In the genomic region with DNA sequence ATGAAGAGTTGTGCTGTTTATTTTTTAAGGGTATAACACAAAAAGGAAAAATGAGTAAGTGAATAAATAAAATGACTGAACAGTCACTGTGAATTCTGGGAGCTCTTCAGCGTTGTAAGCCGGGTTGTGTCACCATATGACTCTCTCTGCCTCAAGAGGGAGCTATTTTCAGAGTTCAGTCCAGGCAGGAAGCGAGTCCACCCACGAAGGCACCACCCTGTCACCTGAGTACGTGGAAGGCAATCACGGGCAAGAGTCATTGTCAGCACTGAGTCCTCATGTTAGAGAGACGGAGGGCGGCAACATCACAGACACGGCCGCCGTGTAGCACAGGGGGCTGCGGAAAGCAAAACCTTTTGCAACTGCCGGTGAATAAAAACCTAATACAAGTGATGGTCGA, we compare ENCODE assay signal across 8 cellular contexts.
DNase-seq lines count a peak whose midpoint lies in the region; ATAC-seq and TF ChIP-seq lines count a peak whose summit lies in the region.

No MANE protein-coding gene starts in this region.

- H3K27me3 ChIP-seq in Panc1 (ENCODE audit: control insufficient read depth, insufficient read depth, low read length): no peaks in the 10 kb centered on the region
- H3K27me3 ChIP-seq in mammary epithelial cell (ENCODE audit: insufficient read depth, low read length): no peaks in the 10 kb centered on the region
- H3K27me3 ChIP-seq in tibial artery: no peaks in the 10 kb centered on the region

- no peak overlapping the region for H3K4me2 ChIP-seq in mammary epithelial cell (ENCODE audit: insufficient read depth, low read depth, low read length)

- dilution Hi-C loops in mammary epithelial cell (cut with HindIII; ENCODE audit: low sequenced_read_pairs): no loop called here

- H3K27ac ChIP-seq in Panc1 (ENCODE audit: low read length): no peak overlapping the region
- no peak overlapping the region for H3K27ac ChIP-seq in mammary epithelial cell (ENCODE audit: insufficient read depth, low read depth, low read length)
- no peak overlapping the region for H3K27ac ChIP-seq in tibial artery

- in situ Hi-C loops in Panc1 (cut with HindIII; ENCODE audit: low pct_unique_long_range_greater_than_20kb, low sequenced_read_pairs): no loop called here
- in situ Hi-C loops in mammary epithelial cell (cut with MboI; ENCODE audit: low sequenced_read_pairs in 2 of 2): no loop called here

- no TSS peak for BruUV-seq in Panc1 (replicated peaks; lab: Mats Ljungman, UMichigan)
- BruUV-seq in mammary epithelial cell (replicated peaks; lab: Mats Ljungman, UMichigan): no TSS peak

- H3K4me3 ChIP-seq in Panc1 (ENCODE audit: low read depth in 2 of 2, low read length in 2 of 2) (no peak overlapping the region), mammary epithelial cell (replicated peaks in 1 of 3; ENCODE audit: insufficient read depth in 1 of 3, low read depth in 2 of 3, low read length in 3 of 3) (no peak overlapping the region), tibial artery (no peak overlapping the region)

- no peaks in the 10 kb centered on the region for H4K20me1 ChIP-seq in mammary epithelial cell (ENCODE audit: insufficient read depth, low read length)

- H2AFZ ChIP-seq in mammary epithelial cell (ENCODE audit: low read depth, low read length): no peak overlapping the region

- H3K9me3 ChIP-seq in Panc1 (ENCODE audit: control insufficient read depth, insufficient read depth, low read depth, low read length): no peaks in the 10 kb centered on the region
- H3K9me3 ChIP-seq in mammary epithelial cell (replicated peaks; ENCODE audit: insufficient read depth, low read length): no peaks in the 10 kb centered on the region
- no peaks in the 10 kb centered on the region for H3K9me3 ChIP-seq in tibial artery

- no peaks in the 10 kb centered on the region for H3K4me1 ChIP-seq in Panc1 (ENCODE audit: control insufficient read depth, insufficient read depth, low read length)
- H3K4me1 ChIP-seq in mammary epithelial cell (ENCODE audit: insufficient read depth, low read length): no peaks in the 10 kb centered on the region
- no peaks in the 10 kb centered on the region for H3K4me1 ChIP-seq in tibial artery

- H3K79me2 ChIP-seq in mammary epithelial cell (ENCODE audit: insufficient read depth, low read length): no peaks in the 10 kb centered on the region

- no peak overlapping the region for H3K9ac ChIP-seq in mammary epithelial cell (ENCODE audit: insufficient read depth, low read length)

- whole genome bisulfite sequencing in mammary epithelial cell (ENCODE audit: low coverage, missing lambda C conversion rate): 65% methylated on average over 14 of the region's 14 CpGs

- intact Hi-C loops in Panc1 (cut with micrococcal nuclease; ENCODE audit: unreplicated experiment): no loop called here
- intact Hi-C loops in mammary epithelial cell (cut with micrococcal nuclease): no loop called here
- intact Hi-C loops in tibial artery (cut with DNase I; ENCODE audit: low total_unique reads): no loop called here

- ATAC-seq in Panc1 (no peak), GM21390 (IDR thresholded peaks at IDR 0.05; ENCODE audit: unreplicated experiment) (no peak)

- H3K36me3 ChIP-seq in Panc1 (ENCODE audit: control insufficient read depth, insufficient read depth, low read length): no peaks in the 10 kb centered on the region
- no peaks in the 10 kb centered on the region for H3K36me3 ChIP-seq in mammary epithelial cell (ENCODE audit: insufficient read depth, low read length)
- no peaks in the 10 kb centered on the region for H3K36me3 ChIP-seq in tibial artery

- POLR2A ChIA-PET in Panc1 (lab: Charles Lee) (no interaction called here), GM10248 (lab: Yijun Ruan, JAX) (no interaction called here)

- DNase-seq in NCI-H524 (lab: John Stamatoyannopoulos, UW): peak; percentile 12 to 32
- DNase-seq in NCI-H524 treated with DMSO at 0.1 percent for 48 hours (lab: John Stamatoyannopoulos, UW): no peak
- no peak for DNase-seq in Panc1 (ENCODE audit: low read depth, low spot score)
- DNase-seq in mammary epithelial cell: peak; percentile 20
- peak in 2 of 3 donors; percentile 9 to 20 for DNase-seq in stimulated activated CD4-positive, alpha-beta T cell treated with anti-CD3 and anti-CD28 coated beads, TNF-alpha, amount 100 ng/mL, for 48 hours (ENCODE audit: low read depth in 3 of 3)
- no peak for DNase-seq in GM10248 (ENCODE audit: extremely low spot score)
- DNase-seq in tibial artery: no peak

- CTCF ChIA-PET in Panc1 (lab: Charles Lee): no interaction called here
- CTCF ChIA-PET in mammary epithelial cell (lab: Charles Lee; ENCODE audit: low non-redundant PET): interaction anchor here (0.6 kb wide), 1 partner anchor 64 kb away, joined by 4 read pairs; no protein-coding TSS in a partner anchor
- CTCF ChIA-PET in GM10248 (lab: Yijun Ruan, JAX): interaction anchor here (1.0 to 1.3 kb wide), 3 partner anchors 12 to 16 kb away, joined by 3 to 4 read pairs (median 3); no protein-coding TSS in a partner anchor

- peak; percentile 44 for TF ChIP-seq CTCF in Panc1 (IDR thresholded peaks at IDR 0.05)
- peak; percentile 4 to 20 for TF ChIP-seq CTCF in mammary epithelial cell (conservative IDR thresholded peaks at IDR 0.05 in 1 of 2, IDR thresholded peaks at IDR 0.05 in 1 of 2; ENCODE audit: extremely low read depth in 1 of 2, insufficient read depth in 1 of 2, low read depth in 1 of 2, low read length in 2 of 2)
- TF ChIP-seq CTCF in GM10248 (IDR thresholded peaks at IDR 0.05; ENCODE audit: control extremely low read depth, extremely low read depth, low read depth, missing control alignments): no peak
- TF ChIP-seq CTCF in tibial artery (IDR thresholded peaks at IDR 0.05): no peak

Comparison
In these comparisons a context has a peak if more than half of its experiments do, and no peak if none do; other contexts are left out.
1. DNase-seq: peak in NCI-H524 (2 of 2), mammary epithelial cell (single experiment) and stimulated activated CD4-positive, alpha-beta T cell treated with anti-CD3 and anti-CD28 coated beads, TNF-alpha, amount 100 ng/mL, for 48 hours (2 of 3); none in NCI-H524 treated with DMSO at 0.1 percent for 48 hours (single experiment), Panc1 (single experiment), GM10248 (single experiment) and tibial artery (0 of 2).
2. CTCF ChIP-seq: peak in Panc1 (single experiment) and mammary epithelial cell (2 of 2); none in GM10248 (single experiment) and tibial artery (0 of 2).